8 cellular contexts compared by ENCODE assay signal in genomic region chrX:44872319-44872816, GRCh38. TPM values are rescaled to one million over a fixed set of nuclear protein-coding genes. Genes with fewer than 3 reads are reported as not detected.
DNase-seq lines count a peak whose midpoint lies in the region; ATAC-seq and TF ChIP-seq lines count a peak whose summit lies in the region.

No MANE protein-coding gene starts in this region.

- peak overlapping the region; percentile 45 to 91 for H3K4me3 ChIP-seq in body of pancreas

- no peaks in the 10 kb centered on the region for H3K27me3 ChIP-seq in body of pancreas

- H3K4me1 ChIP-seq in body of pancreas: peaks cover 4% of the 10 kb centered on the region

- CTCF ChIA-PET in RWPE1 (lab: Yijun Ruan, JAX): no interaction called here

- no peak for TF ChIP-seq POLR2A in body of pancreas (IDR thresholded peaks at IDR 0.05)

- no peaks in the 10 kb centered on the region for H3K9me3 ChIP-seq in body of pancreas

- intact Hi-C loops in body of pancreas (cut with DNase I): no loop called here

- TF ChIP-seq CTCF in RWPE1 (conservative IDR thresholded peaks at IDR 0.05; ENCODE audit: low read depth) (no peak), body of pancreas (IDR thresholded peaks at IDR 0.05) (no peak)

- peak overlapping the region; percentile 92 for H3K27ac ChIP-seq in RWPE1
- H3K27ac ChIP-seq in body of pancreas: peak overlapping the region; percentile 91 to 99 (median 95)

- ATAC-seq in GM18502 (IDR thresholded peaks at IDR 0.05; ENCODE audit: poor library complexity, unreplicated experiment): peak; percentile 35
- ATAC-seq in HG02943 (IDR thresholded peaks at IDR 0.05; ENCODE audit: low read depth, unreplicated experiment): peak; percentile 35
- peak; percentile 47 for ATAC-seq in body of pancreas

- H3K36me3 ChIP-seq in body of pancreas (replicated peaks in 1 of 2; ENCODE audit: insufficient read depth in 1 of 2, low read depth in 2 of 2): no peaks in the 10 kb centered on the region

- POLR2A ChIA-PET in RWPE1 (lab: Yijun Ruan, JAX; ENCODE audit: low non-redundant PET): interaction anchor here (1.0 kb wide), 1 partner anchor 78 kb away, joined by 5 read pairs; no protein-coding TSS in a partner anchor

- 0% methylated on average over 21 of the region's 57 CpGs; no CpG with 5 or more reads in 1 of the 2 donors for WGBS in body of pancreas, 2 donors

- DNase-seq in A172 (ENCODE audit: low spot score) (peak; percentile 5), RWPE1 (ENCODE audit: low spot score) (no peak), body of pancreas (peak; percentile 36 to 67 (median 49)), iPS-NIHi7 (ENCODE audit: extremely low spot score) (peak; percentile 45), NCI-H1694 treated with DMSO at 0.1 percent for 48 hours (lab: John Stamatoyannopoulos, UW) (no peak)
- DNase-seq in stimulated activated CD4-positive, alpha-beta T cell treated with anti-CD3 and anti-CD28 coated beads, Interleukin-1b, Interleukin-23, amount 100 ng/mL, for 48 hours: peak; percentile 7

RNA-seq across cellular contexts. Expression of gene KDM6A, which starts 0.6 kb away (rescaled TPM):
- total RNA-seq in A172 (2014; rRNA removed; shearing (Covaris generic)): 10.4 and 10.9 TPM in 2 replicates
- 10 to 100 TPM; 20.8 to 30.7 TPM for total RNA-seq in body of pancreas

RNA-seq across cellular contexts. Expression of gene DUSP21, which starts 28.5 kb away (rescaled TPM):
- total RNA-seq in A172 (2014; rRNA removed; shearing (Covaris generic)): not detected in 2 replicates
- total RNA-seq in body of pancreas: not detected

Comparison
In these comparisons a context has a peak if more than half of its experiments do, and no peak if none do; other contexts are left out.
1. DNase-seq: peak in A172 (single experiment), body of pancreas (4 of 4), iPS-NIHi7 (single experiment) and stimulated activated CD4-positive, alpha-beta T cell treated with anti-CD3 and anti-CD28 coated beads, Interleukin-1b, Interleukin-23, amount 100 ng/mL, for 48 hours (single experiment); none in RWPE1 (single experiment) and NCI-H1694 treated with DMSO at 0.1 percent for 48 hours (single experiment).
2. Peak in every context shown above with its lines, with median percentiles within 50 percentile points of each other: ATAC-seq.